Comparison of ENCODE assay signal across 31 cellular contexts in genomic region chr15:37882640-37883039, GRCh38. TPM values are rescaled to one million over a fixed set of nuclear protein-coding genes. Genes with fewer than 3 reads are reported as not detected.
DNase-seq lines count a peak whose midpoint lies in the region; ATAC-seq, FAIRE-seq and TF ChIP-seq lines count a peak whose summit lies in the region.
"Had no signal": no experiment of that assay in that cellular context is flagged by ENCODE, and none has a peak within 500 bp of the region (broad histone marks: within the 10 kb centered on the region; RNA-seq: fewer than 3 reads in every experiment).

No MANE protein-coding gene starts in this region.

- H3K4me1 ChIP-seq in HepG2 (ENCODE audit: insufficient read depth, low read length), result no peaks in the 10 kb centered on the region
- H3K4me1 ChIP-seq in right lobe of liver, result peaks cover 0 to 15% (median 5%) of the 10 kb centered on the region in 4 donors
- H3K4me1 ChIP-seq in K562 (replicated peaks in 1 of 2; ENCODE audit: control insufficient read depth in 2 of 2, insufficient read depth in 2 of 2, low read length in 2 of 2), result no peaks in the 10 kb centered on the region
- no peaks in the 10 kb centered on the region for H3K4me1 ChIP-seq in kidney (ENCODE audit: control insufficient read depth in 1 of 2, insufficient read depth in 1 of 2, low read depth in 1 of 2, low read length in 2 of 2)
- H3K4me1 ChIP-seq: BLaER1 had no signal

- POLR2A ChIA-PET in HepG2 (lab: Yijun Ruan, JAX), result no interaction called here
- POLR2A ChIA-PET in K562 (lab: Yijun Ruan, JAX), result no interaction called here

- FAIRE-seq in HepG2 (lab: Jason Lieb, UNC) (no peak), K562 (lab: Jason Lieb, UNC) (no peak), kidney (lab: Jason Lieb, UNC) (no peak)
- FAIRE-seq: GM12878, GM12892, GM18507 had no signal

- TF ChIP-seq EP300 in HepG2 (IDR thresholded peaks at IDR 0.05; ENCODE audit: low read depth in 2 of 2, low read length in 2 of 2), result no peak
- no peak for TF ChIP-seq EP300 in HepG2 (CRISPR knock-in tag; IDR thresholded peaks at IDR 0.05; ENCODE audit: borderline replicate concordance)
- TF ChIP-seq EP300 in K562 (IDR thresholded peaks at IDR 0.05; ENCODE audit: low read length), result no peak
- TF ChIP-seq EP300 in neural cell (conservative IDR thresholded peaks at IDR 0.05; ENCODE audit: poor library complexity, severe bottlenecking), result no peak

- H3K9me3 ChIP-seq in HepG2 (ENCODE audit: low read length), result no peaks in the 10 kb centered on the region
- H3K9me3 ChIP-seq in right lobe of liver, result no peaks in the 10 kb centered on the region
- H3K9me3 ChIP-seq in K562 (replicated peaks; ENCODE audit: control insufficient read depth, insufficient read depth, low read depth, low read length), result no peaks in the 10 kb centered on the region
- no peaks in the 10 kb centered on the region for H3K9me3 ChIP-seq in neural cell (ENCODE audit: low read length)
- no peaks in the 10 kb centered on the region for H3K9me3 ChIP-seq in kidney (ENCODE audit: control insufficient read depth in 1 of 2, low read length in 2 of 2)
- H3K9me3 ChIP-seq: BE2C, BLaER1 had no signal

- no peaks in the 10 kb centered on the region for H3K9me2 ChIP-seq in neural cell (ENCODE audit: insufficient read depth, low read length)

- TF ChIP-seq POLR2A in HepG2 (IDR thresholded peaks at IDR 0.05; ENCODE audit: insufficient read depth in 1 of 2, low read depth in 2 of 2, low read length in 2 of 2) (no peak), right lobe of liver (IDR thresholded peaks at IDR 0.05) (no peak), K562 (conservative IDR thresholded peaks at IDR 0.05) (no peak)

- ATAC-seq in HepG2 (no peak), right lobe of liver (no peak), K562 (no peak), GM21367 (IDR thresholded peaks at IDR 0.05; ENCODE audit: unreplicated experiment) (no peak)
- ATAC-seq: GM12878 had no signal

- no peaks in the 10 kb centered on the region for H3K79me2 ChIP-seq in HepG2 (ENCODE audit: insufficient read depth, low read length)
- H3K79me2 ChIP-seq in K562 (ENCODE audit: control insufficient read depth, insufficient read depth, low read length), result no peaks in the 10 kb centered on the region
- peaks cover 58% of the 10 kb centered on the region for H3K79me2 ChIP-seq in neural cell (replicated peaks; ENCODE audit: insufficient read depth, low read length)

- H3K27me3 ChIP-seq in HepG2 (ENCODE audit: control insufficient read depth in 1 of 2, insufficient read depth in 2 of 2, low read length in 2 of 2) (no peaks in the 10 kb centered on the region), right lobe of liver (no peaks in the 10 kb centered on the region), K562 (ENCODE audit: control insufficient read depth in 2 of 2, insufficient read depth in 2 of 2, low read length in 2 of 2) (no peaks in the 10 kb centered on the region), neural cell (ENCODE audit: insufficient read depth, low read depth, low read length) (no peaks in the 10 kb centered on the region)
- H3K27me3 ChIP-seq: BE2C, BLaER1 had no signal

- 0% methylated on average over 2 of the region's 2 CpGs for WGBS in HepG2 (ENCODE audit: low lambda C conversion rate)
- 56% methylated on average over 2 of the region's 2 CpGs for WGBS in right lobe of liver (ENCODE audit: insufficient coverage, low coverage, low lambda C conversion rate, missing lambda C conversion rate)
- WGBS in K562 (ENCODE audit: insufficient coverage, low coverage, missing lambda C conversion rate), result 2% methylated on average over 2 of the region's 2 CpGs

- H4K20me1 ChIP-seq in HepG2 (ENCODE audit: insufficient read depth, low read length), result no peaks in the 10 kb centered on the region
- H4K20me1 ChIP-seq in K562 (replicated peaks; ENCODE audit: control insufficient read depth, insufficient read depth, low read length), result no peaks in the 10 kb centered on the region
- no peaks in the 10 kb centered on the region for H4K20me1 ChIP-seq in neural cell (ENCODE audit: insufficient read depth)
- H4K20me1 ChIP-seq: BLaER1 had no signal

- H3K27ac ChIP-seq in HepG2 (ENCODE audit: extremely low read length, insufficient read depth, low read length), result no peak overlapping the region
- H3K27ac ChIP-seq in right lobe of liver, result no peak overlapping the region
- H3K27ac ChIP-seq in K562 (ENCODE audit: extremely low read depth, low read depth, low read length), result no peak overlapping the region
- H3K27ac ChIP-seq in neural cell (ENCODE audit: low read length), result peak overlapping the region; percentile 94
- H3K27ac ChIP-seq in kidney (ENCODE audit: low read depth in 2 of 2, low read length in 2 of 2), result no peak overlapping the region
- H3K27ac ChIP-seq: 22Rv1, BLaER1 had no signal

- CTCF ChIA-PET in HepG2 (lab: Yijun Ruan, JAX; ENCODE audit: low intra/inter-chr PET ratio, low total read pairs), result no interaction called here
- CTCF ChIA-PET in K562 (lab: Yijun Ruan, JAX; ENCODE audit: low intra/inter-chr PET ratio), result no interaction called here

- H3K9me1 ChIP-seq in K562 (ENCODE audit: control insufficient read depth, insufficient read depth, low read length), result no peaks in the 10 kb centered on the region

- intact Hi-C loops in HepG2 (cut with micrococcal nuclease; ENCODE audit: unreplicated experiment), result loop anchor here (10.0 kb wide), 1 partner anchor 748 kb away; no protein-coding TSS in a partner anchor
- intact Hi-C loops in right lobe of liver (cut with DNase I), result no loop called here
- intact Hi-C loops in K562 (cut with micrococcal nuclease), result loop anchor here (5.0 to 10.0 kb wide), 2 partner anchors 480 to 1378 kb away; no protein-coding TSS in a partner anchor
- intact Hi-C loops in kidney (cut with DNase I), result no loop called here

- peaks cover 4% of the 10 kb centered on the region for H3F3A ChIP-seq in neural cell (ENCODE audit: insufficient read depth, low read length, poor library complexity, severe bottlenecking)

- no peak for DNase-seq in HepG2 (ENCODE audit: low spot score)
- no peak for DNase-seq in right lobe of liver
- no peak for DNase-seq in K562 (ENCODE audit: extremely low read depth in 1 of 4, low spot score in 3 of 4)
- no peak for DNase-seq in kidney
- DNase-seq: ACHN; BE2C; C1 segment of cervical spinal cord; CD4-positive, alpha-beta memory T cell; CD4-positive, CD25-positive, alpha-beta regulatory T cell; CD8-positive, alpha-beta memory T cell; COR-L47; DMS 273 treated with DMSO at 0.1 percent for 48 hours; DMS153; DMS53; DMS79; DND-41; EL; GDM1 had no signal

- no peaks in the 10 kb centered on the region for H3K36me3 ChIP-seq in HepG2 (replicated peaks in 1 of 2; ENCODE audit: control insufficient read depth in 1 of 2, insufficient read depth in 2 of 2, low read length in 2 of 2)
- H3K36me3 ChIP-seq in right lobe of liver, result no peaks in the 10 kb centered on the region
- no peaks in the 10 kb centered on the region for H3K36me3 ChIP-seq in K562 (ENCODE audit: control insufficient read depth, insufficient read depth, low read length)
- H3K36me3 ChIP-seq in neural cell (ENCODE audit: insufficient read depth, low read length), result no peaks in the 10 kb centered on the region
- H3K36me3 ChIP-seq in kidney (ENCODE audit: control insufficient read depth in 1 of 2, insufficient read depth in 2 of 2, low read length in 2 of 2), result no peaks in the 10 kb centered on the region
- H3K36me3 ChIP-seq: BE2C, BLaER1 had no signal

- H3K9ac ChIP-seq in HepG2 (ENCODE audit: insufficient read depth, low read depth, low read length) (no peak overlapping the region), K562 (ENCODE audit: insufficient read depth in 1 of 2, low read depth in 2 of 2, low read length in 2 of 2) (no peak overlapping the region), neural cell (ENCODE audit: low read length) (peak overlapping the region; percentile 59), kidney (ENCODE audit: low read length in 2 of 2) (no peak overlapping the region)
- H3K9ac ChIP-seq: BLaER1 had no signal

- H3K4me2 ChIP-seq in HepG2 (ENCODE audit: low read depth, low read length) (no peak overlapping the region), K562 (ENCODE audit: insufficient read depth, low read length) (no peak overlapping the region), neural cell (ENCODE audit: low read length) (no peak overlapping the region)
- H3K4me2 ChIP-seq: BLaER1 had no signal

- H3K4me3 ChIP-seq in HepG2 (replicated peaks in 1 of 3; ENCODE audit: insufficient read depth in 1 of 3, low read depth in 2 of 3, low read length in 3 of 3), result no peak overlapping the region
- no peak overlapping the region for H3K4me3 ChIP-seq in right lobe of liver
- no peak overlapping the region for H3K4me3 ChIP-seq in K562
- H3K4me3 ChIP-seq in neural cell (ENCODE audit: low read length), result no peak overlapping the region
- H3K4me3 ChIP-seq in kidney (ENCODE audit: low read length in 2 of 2), result no peak overlapping the region
- H3K4me3 ChIP-seq: BLaER1, GM12878 had no signal

- H2AFZ ChIP-seq in HepG2 (ENCODE audit: low read length) (no peak overlapping the region), K562 (ENCODE audit: low read depth, low read length) (no peak overlapping the region), neural cell (ENCODE audit: low read depth, low read length) (no peak overlapping the region)

- BruUV-seq in HepG2 (replicated peaks; lab: Mats Ljungman, UMichigan) (no TSS peak), K562 (replicated peaks; lab: Mats Ljungman, UMichigan) (no TSS peak)

- TF ChIP-seq RAD21 in HepG2 (CRISPR knock-in tag; IDR thresholded peaks at IDR 0.05) (no peak), K562 (CRISPR knock-in tag; conservative IDR thresholded peaks at IDR 0.05 in 1 of 2, IDR thresholded peaks at IDR 0.05 in 1 of 2) (no peak), neural cell (conservative IDR thresholded peaks at IDR 0.05) (no peak)

- TF ChIP-seq CTCF in HepG2 (CRISPR knock-in tag; IDR thresholded peaks at IDR 0.05), result no peak
- no peak for TF ChIP-seq CTCF in right lobe of liver (IDR thresholded peaks at IDR 0.05)
- TF ChIP-seq CTCF in K562 (IDR thresholded peaks at IDR 0.05 in 2 of 3, conservative IDR thresholded peaks at IDR 0.05 in 1 of 3; ENCODE audit: insufficient read depth in 2 of 3, low read depth in 1 of 3, low read length in 3 of 3), result no peak
- no peak for TF ChIP-seq CTCF in neural cell (IDR thresholded peaks at IDR 0.05; ENCODE audit: poor library complexity, severe bottlenecking)
- no peak for TF ChIP-seq CTCF in kidney (IDR thresholded peaks at IDR 0.05; ENCODE audit: borderline replicate concordance, extremely low read depth, insufficient read depth)

- in situ Hi-C loops in HepG2 (cut with HindIII; ENCODE audit: extremely low pct_ligation_motif_present, low pct_unique_long_range_greater_than_20kb), result loop anchor here (25.0 kb wide), 2 partner anchors 995 to 1370 kb away; no protein-coding TSS in a partner anchor
- in situ Hi-C loops in K562 (cut with MboI), result loop anchor here (25.0 kb wide), 3 partner anchors 695 to 1370 kb away; no protein-coding TSS in a partner anchor

RNA-seq across cellular contexts. Expression of gene TMCO5A, which starts 51.8 kb away (rescaled TPM):
- total RNA-seq in HepG2 (2016; rRNA removed; fragmentation: Illumina TruSeq; extraction: Trizol), result not detected in 2 replicates
- not detected in 2 replicates for total RNA-seq in HepG2 (2016; cell fraction: cytosol; rRNA removed; fragmentation: Illumina TruSeq; extraction: Trizol; ENCODE audit: low read depth)
- total RNA-seq in HepG2 (2016; cell fraction: insoluble cytoplasmic fraction; rRNA removed; fragmentation: Illumina TruSeq; extraction: Trizol), result not detected in 2 replicates
- total RNA-seq in HepG2 (2016; cell fraction: membrane; rRNA removed; fragmentation: Illumina TruSeq; extraction: Trizol), result not detected in 2 replicates
- total RNA-seq in HepG2 (2016; cell fraction: nucleus; rRNA removed; fragmentation: Illumina TruSeq; extraction: Trizol), result not detected in 2 replicates
- not detected in 2 replicates for polyA plus RNA-seq in HepG2 (2011; rRNA removed)
- polyA plus RNA-seq in HepG2 (2011; cell fraction: cytosol; rRNA removed), result not detected in 2 replicates
- polyA plus RNA-seq in HepG2 (2011; cell fraction: nucleus; rRNA removed), result not detected in 2 replicates
- polyA plus RNA-seq in HepG2 (2012), result not detected in 2 replicates
- not detected in 2 replicates for polyA plus RNA-seq in HepG2 (2016; cell fraction: cytosol; fragmentation: Illumina TruSeq; extraction: Trizol; ENCODE audit: low read depth)
- polyA plus RNA-seq in HepG2 (2016; cell fraction: insoluble cytoplasmic fraction; fragmentation: Illumina TruSeq; extraction: Trizol; ENCODE audit: low read depth), result not detected in 2 replicates
- polyA plus RNA-seq in HepG2 (2016; cell fraction: membrane; fragmentation: Illumina TruSeq; extraction: Trizol; ENCODE audit: low read depth), result not detected in 2 replicates
- not detected in 2 replicates for polyA plus RNA-seq in HepG2 (2016; cell fraction: nucleus; fragmentation: Illumina TruSeq; extraction: Trizol; ENCODE audit: insufficient read depth, low read depth)
- not detected in 2 replicates for polyA minus RNA-seq in HepG2 (2011; rRNA and poly(A)+ RNA removed; ENCODE audit: low replicate concordance)
- polyA minus RNA-seq in HepG2 (2011; cell fraction: cytosol; rRNA and poly(A)+ RNA removed), result not detected in 2 replicates
- not detected in 2 replicates for polyA minus RNA-seq in HepG2 (2011; cell fraction: nucleus; rRNA and poly(A)+ RNA removed)
- total RNA-seq in right lobe of liver, result not detected
- not detected in 2 replicates for total RNA-seq in K562 (2011; cell fraction: chromatin; rRNA removed; ENCODE audit: low replicate concordance)
- not detected in 2 replicates for total RNA-seq in K562 (2011; cell fraction: nucleolus; rRNA removed)
- not detected in 2 replicates for total RNA-seq in K562 (2011; cell fraction: nucleoplasm; rRNA removed)
- not detected in 2 replicates for total RNA-seq in K562 (2014; rRNA removed)
- not detected in 2 replicates for total RNA-seq in K562 (2014; rRNA removed; fragmentation: Illumina TruSeq; extraction: Trizol)
- total RNA-seq in K562 (2015; rRNA removed; fragmentation: Illumina TruSeq; extraction: Trizol), result not detected in 2 replicates
- not detected in 2 replicates for total RNA-seq in K562 (2021)
- polyA plus RNA-seq in K562 (2011; rRNA removed), result not detected in 2 replicates
- not detected in 2 replicates for polyA plus RNA-seq in K562 (2011; cell fraction: cytosol; rRNA removed)
- not detected in 2 replicates for polyA plus RNA-seq in K562 (2011; cell fraction: nucleus; rRNA removed)
- polyA plus RNA-seq in K562 (2012), result not detected in 2 replicates
- not detected in 2 replicates for polyA plus RNA-seq in K562 (2014; fragmentation: Illumina TruSeq; extraction: Trizol)
- not detected for polyA plus RNA-seq in K562 (2014; fragmentation: Nextera tagmentation; extraction: Ambion mirVana)
- polyA plus RNA-seq in K562 (2014; rRNA removed), result not detected in 2 replicates
- polyA minus RNA-seq in K562 (2011; rRNA and poly(A)+ RNA removed), result not detected in 2 replicates
- not detected in 2 replicates for polyA minus RNA-seq in K562 (2011; cell fraction: cytosol; rRNA and poly(A)+ RNA removed)
- polyA minus RNA-seq in K562 (2011; cell fraction: nucleus; rRNA and poly(A)+ RNA removed), result not detected in 2 replicates
- not detected in 2 replicates for polyA plus RNA-seq in neural cell
- polyA minus RNA-seq in neural cell, result not detected in 2 replicates
- total RNA-seq in kidney, result not detected
- polyA plus RNA-seq in kidney (ENCODE audit: insufficient read depth, low read depth, low replicate concordance), result not detected
- total RNA-seq: A172; A673; CD4-positive, alpha-beta memory T cell; CD4-positive, CD25-positive, alpha-beta regulatory T cell; CD8-positive, alpha-beta memory T cell; Daoy; G401; GM12878 had no signal
- polyA plus RNA-seq: AG04450; CD14-positive monocyte; CD4-positive, alpha-beta memory T cell; CD4-positive, CD25-positive, alpha-beta regulatory T cell; CD8-positive, alpha-beta memory T cell; GM12878 had no signal

Comparison
In these comparisons a context has a peak if more than half of its experiments do, and no peak if none do; other contexts are left out.
1. intact Hi-C loops: an anchor here in HepG2 (10.0 kb wide) and K562 (5.0 to 10.0 kb wide); none called in right lobe of liver and kidney.
2. Of the 241 proteins assayed by ChIP-seq in both HepG2 and K562: peak only in HepG2: none; only in K562: MAFG; in both: MAFF and MAFK; in neither: 238.